29 cellular contexts compared by ENCODE assay signal in genomic region chr16:88983157-88983556, GRCh38. TPM values are rescaled to one million over a fixed set of nuclear protein-coding genes. Genes with fewer than 3 reads are reported as not detected.
A peak's percentile ranks its signal among the peaks of the same experiment; 100 is the strongest.
DNase-seq lines count a peak whose midpoint lies in the region; ATAC-seq, FAIRE-seq and TF ChIP-seq lines count a peak whose summit lies in the region.
"Had no signal": no experiment of that assay in that cellular context is flagged by ENCODE, and none has a peak within 500 bp of the region (broad histone marks: within the 10 kb centered on the region; RNA-seq: fewer than 3 reads in every experiment).

No MANE protein-coding gene starts in this region.

- 10% methylated on average over 2 of the region's 11 CpGs for WGBS in HepG2 (ENCODE audit: low lambda C conversion rate)
- WGBS in right lobe of liver (ENCODE audit: insufficient coverage, low coverage, low lambda C conversion rate, missing lambda C conversion rate), result 50% methylated on average over 1 of the region's 11 CpGs

- no peak overlapping the region for H3K4me3 ChIP-seq in HepG2 (replicated peaks in 1 of 3; ENCODE audit: insufficient read depth in 1 of 3, low read depth in 2 of 3, low read length in 3 of 3)
- no peak overlapping the region for H3K4me3 ChIP-seq in right lobe of liver
- H3K4me3 ChIP-seq in SU-DHL-6 (ENCODE audit: insufficient read depth, low read length, poor library complexity, severe bottlenecking), result peak overlapping the region; percentile 3
- H3K4me3 ChIP-seq: colonic mucosa, esophagus muscularis mucosa, gastrocnemius medialis, HAP-1, transverse colon had no signal

- H3K4me2 ChIP-seq in HepG2 (ENCODE audit: low read depth, low read length) (no peak overlapping the region), SU-DHL-6 (ENCODE audit: low read depth, low read length, poor library complexity, severe bottlenecking) (peak overlapping the region; percentile 55)

- no peaks in the 10 kb centered on the region for H3K9me3 Mint-ChIP-seq in osteocyte (ENCODE audit: unreplicated experiment)
- H3K9me3 Mint-ChIP-seq: activated naive CD4-positive, alpha-beta T cell treated with anti-CD3 and anti-CD28 coated beads, Interleukin-2, amount 10 ng/mL, durations not matched to agents 7 days and 5 days; activated T-helper 1 cell treated with anti-CD3 and anti-CD28 coated beads, Interleukin-12 subunit alpha, Interleukin-12 subunit beta, Interleukin-2, Interleukin-4 antibody, amounts not matched to agents 30 ng/mL and 10 ng/mL and 1 ng/mL, durations not matched to agents 14 hours and 24 hours and 36 hours; nephron had no signal

- H3K9me3 ChIP-seq in HepG2 (ENCODE audit: low read length) (no peaks in the 10 kb centered on the region), right lobe of liver (no peaks in the 10 kb centered on the region), SU-DHL-6 (ENCODE audit: insufficient read depth, low read length) (no peaks in the 10 kb centered on the region)
- H3K9me3 ChIP-seq: colonic mucosa, esophagus muscularis mucosa, gastrocnemius medialis, HAP-1, transverse colon had no signal

- intact Hi-C loops in HepG2 (cut with micrococcal nuclease; ENCODE audit: unreplicated experiment), result no loop called here
- intact Hi-C loops in right lobe of liver (cut with DNase I), result no loop called here
- intact Hi-C loops in posterior vena cava (cut with DNase I), result no loop called here

- H3K4me1 ChIP-seq in HepG2 (ENCODE audit: insufficient read depth, low read length) (no peaks in the 10 kb centered on the region), right lobe of liver (no peaks in the 10 kb centered on the region)
- H3K4me1 ChIP-seq: colonic mucosa, gastrocnemius medialis, HAP-1 had no signal

- H3K27ac ChIP-seq in HepG2 (ENCODE audit: extremely low read length, insufficient read depth, low read length) (no peak overlapping the region), right lobe of liver (no peak overlapping the region), SU-DHL-6 (ENCODE audit: low read depth, low read length) (peak overlapping the region; percentile 96)
- H3K27ac ChIP-seq: colonic mucosa, esophagus muscularis mucosa, gastrocnemius medialis, transverse colon had no signal

- TF ChIP-seq RAD21 in HepG2 (CRISPR knock-in tag; IDR thresholded peaks at IDR 0.05), result no peak

- no peak for TF ChIP-seq POLR2A in HepG2 (IDR thresholded peaks at IDR 0.05; ENCODE audit: insufficient read depth in 1 of 2, low read depth in 2 of 2, low read length in 2 of 2)
- TF ChIP-seq POLR2A in right lobe of liver (IDR thresholded peaks at IDR 0.05), result no peak

- no peak overlapping the region for H2AFZ ChIP-seq in HepG2 (ENCODE audit: low read length)
- no peak overlapping the region for H2AFZ ChIP-seq in SU-DHL-6 (ENCODE audit: low read depth, low read length, severe bottlenecking)

- H3K79me2 ChIP-seq in HepG2 (ENCODE audit: insufficient read depth, low read length) (no peaks in the 10 kb centered on the region), SU-DHL-6 (ENCODE audit: insufficient read depth, low read length) (no peaks in the 10 kb centered on the region)

- H3K27me3 Mint-ChIP-seq in osteocyte (ENCODE audit: unreplicated experiment), result peaks cover 5% of the 10 kb centered on the region

- peaks cover 54% of the 10 kb centered on the region for H3F3A ChIP-seq in SU-DHL-6 (ENCODE audit: insufficient read depth)

- POLR2A ChIA-PET in HepG2 (lab: Yijun Ruan, JAX), result no interaction called here

- H3K27me3 ChIP-seq in HepG2 (ENCODE audit: control insufficient read depth in 1 of 2, insufficient read depth in 2 of 2, low read length in 2 of 2) (peaks cover 31 to 76% of the 10 kb centered on the region in 2 experiments), right lobe of liver (no peaks in the 10 kb centered on the region), SU-DHL-6 (ENCODE audit: low read length) (no peaks in the 10 kb centered on the region)
- H3K27me3 ChIP-seq: colonic mucosa had no signal

- CTCF ChIA-PET in HepG2 (lab: Yijun Ruan, JAX; ENCODE audit: low intra/inter-chr PET ratio, low total read pairs), result no interaction called here

- H3K4me1 Mint-ChIP-seq in osteocyte (ENCODE audit: unreplicated experiment), result no peaks in the 10 kb centered on the region
- H3K4me1 Mint-ChIP-seq: activated naive CD4-positive, alpha-beta T cell treated with anti-CD3 and anti-CD28 coated beads, Interleukin-2, amount 10 ng/mL, durations not matched to agents 7 days and 5 days; nephron had no signal

- no peak for DNase-seq in HepG2 (ENCODE audit: low spot score)
- DNase-seq in right lobe of liver, result no peak
- DNase-seq in osteocyte (ENCODE audit: extremely low spot score, unreplicated experiment), result no peak
- no peak for DNase-seq in posterior vena cava (ENCODE audit: low spot score)
- DNase-seq: activated naive CD4-positive, alpha-beta T cell treated with anti-CD3 and anti-CD28 coated beads, Interleukin-2, amount 10 ng/mL, durations not matched to agents 7 days and 5 days; amniotic stem cell; colonic mucosa; DMS79; gastrocnemius medialis; hypothalamus; midbrain; NCI-H1092 treated with DMSO at 0.1 percent for 48 hours; NCI-H2081; NCI-H345; NCI-H748 treated with DMSO at 0.1 percent for 48 hours; OCI-M1; T-helper 9 cell; transverse colon had no signal

- no peak for TF ChIP-seq CTCF in HepG2 (CRISPR knock-in tag; IDR thresholded peaks at IDR 0.05)
- TF ChIP-seq CTCF in right lobe of liver (IDR thresholded peaks at IDR 0.05), result no peak
- TF ChIP-seq CTCF in SU-DHL-6 (IDR thresholded peaks at IDR 0.05; ENCODE audit: insufficient read depth, low read length, poor library complexity, severe bottlenecking), result no peak
- no peak for TF ChIP-seq CTCF in osteocyte (IDR thresholded peaks at IDR 0.05)

- H3K36me3 Mint-ChIP-seq in osteocyte (ENCODE audit: unreplicated experiment), result no peaks in the 10 kb centered on the region
- H3K36me3 Mint-ChIP-seq: activated naive CD4-positive, alpha-beta T cell treated with anti-CD3 and anti-CD28 coated beads, Interleukin-2, amount 10 ng/mL, durations not matched to agents 7 days and 5 days had no signal

- no peak for FAIRE-seq in HepG2 (lab: Jason Lieb, UNC)
- FAIRE-seq: bronchial epithelial cell had no signal

- H3K9ac ChIP-seq in HepG2 (ENCODE audit: insufficient read depth, low read depth, low read length), result no peak overlapping the region
- H3K9ac ChIP-seq in SU-DHL-6 (ENCODE audit: low read length), result peak overlapping the region; percentile 69

- no peak overlapping the region for H3K27ac Mint-ChIP-seq in osteocyte (ENCODE audit: unreplicated experiment)
- H3K27ac Mint-ChIP-seq: activated naive CD4-positive, alpha-beta T cell treated with anti-CD3 and anti-CD28 coated beads, Interleukin-2, amount 10 ng/mL, durations not matched to agents 7 days and 5 days; activated T-helper 1 cell treated with anti-CD3 and anti-CD28 coated beads, Interleukin-12 subunit alpha, Interleukin-12 subunit beta, Interleukin-2, Interleukin-4 antibody, amounts not matched to agents 30 ng/mL and 10 ng/mL and 1 ng/mL, durations not matched to agents 14 hours and 24 hours and 36 hours; nephron had no signal

- H4K20me1 ChIP-seq in HepG2 (ENCODE audit: insufficient read depth, low read length) (no peaks in the 10 kb centered on the region), SU-DHL-6 (ENCODE audit: low read depth, low read length) (no peaks in the 10 kb centered on the region)

- ATAC-seq in HepG2 (no peak), right lobe of liver (no peak), GM21447 (IDR thresholded peaks at IDR 0.05; ENCODE audit: unreplicated experiment) (peak; percentile 9), HG03342 (IDR thresholded peaks at IDR 0.05; ENCODE audit: unreplicated experiment) (no peak), GM19351 (IDR thresholded peaks at IDR 0.05; ENCODE audit: unreplicated experiment) (no peak)
- ATAC-seq: gastrocnemius medialis, sciatic nerve had no signal

- no peak for TF ChIP-seq EP300 in HepG2 (IDR thresholded peaks at IDR 0.05; ENCODE audit: low read depth in 2 of 2, low read length in 2 of 2)
- TF ChIP-seq EP300 in HepG2 (CRISPR knock-in tag; IDR thresholded peaks at IDR 0.05; ENCODE audit: borderline replicate concordance), result no peak

- no TSS peak for BruUV-seq in HepG2 (replicated peaks; lab: Mats Ljungman, UMichigan)

- H3K9me2 ChIP-seq in SU-DHL-6 (replicated peaks; ENCODE audit: insufficient read depth, low read length), result no peaks in the 10 kb centered on the region

- H3K36me3 ChIP-seq in HepG2 (replicated peaks in 1 of 2; ENCODE audit: control insufficient read depth in 1 of 2, insufficient read depth in 2 of 2, low read length in 2 of 2), result no peaks in the 10 kb centered on the region
- no peaks in the 10 kb centered on the region for H3K36me3 ChIP-seq in right lobe of liver
- no peaks in the 10 kb centered on the region for H3K36me3 ChIP-seq in SU-DHL-6 (ENCODE audit: low read length)
- H3K36me3 ChIP-seq: colonic mucosa, esophagus muscularis mucosa, gastrocnemius medialis, HAP-1, transverse colon had no signal

- no peak overlapping the region for H3K4me3 Mint-ChIP-seq in osteocyte (ENCODE audit: unreplicated experiment)
- H3K4me3 Mint-ChIP-seq: activated naive CD4-positive, alpha-beta T cell treated with anti-CD3 and anti-CD28 coated beads, Interleukin-2, amount 10 ng/mL, durations not matched to agents 7 days and 5 days; activated T-helper 1 cell treated with anti-CD3 and anti-CD28 coated beads, Interleukin-12 subunit alpha, Interleukin-12 subunit beta, Interleukin-2, Interleukin-4 antibody, amounts not matched to agents 30 ng/mL and 10 ng/mL and 1 ng/mL, durations not matched to agents 14 hours and 24 hours and 36 hours; nephron had no signal

- in situ Hi-C loops in HepG2 (cut with HindIII; ENCODE audit: extremely low pct_ligation_motif_present, low pct_unique_long_range_greater_than_20kb), result no loop called here

RNA-seq across cellular contexts. Expression of gene CBFA2T3, which starts 6.2 kb away (rescaled TPM):
- total RNA-seq in HepG2 (2016; rRNA removed; fragmentation: Illumina TruSeq; extraction: Trizol) (not detected in 2 replicates), right lobe of liver (1 to 10 TPM; 2.5 to 9.8 (median 4.2) TPM), osteocyte (not detected in 2 replicates), posterior vena cava (1 to 10 TPM; 4.7 to 5.1 TPM)
- not detected in 2 replicates for total RNA-seq in HepG2 (2016; cell fraction: cytosol; rRNA removed; fragmentation: Illumina TruSeq; extraction: Trizol; ENCODE audit: low read depth)
- total RNA-seq in HepG2 (2016; cell fraction: insoluble cytoplasmic fraction; rRNA removed; fragmentation: Illumina TruSeq; extraction: Trizol), result not detected in 2 replicates
- total RNA-seq in HepG2 (2016; cell fraction: membrane; rRNA removed; fragmentation: Illumina TruSeq; extraction: Trizol), result not detected in 2 replicates
- not detected in 2 replicates for total RNA-seq in HepG2 (2016; cell fraction: nucleus; rRNA removed; fragmentation: Illumina TruSeq; extraction: Trizol)
- 0.05 and 0.09 TPM in 2 replicates for polyA plus RNA-seq in HepG2 (2011; rRNA removed)
- polyA plus RNA-seq in HepG2 (2011; cell fraction: cytosol; rRNA removed), result 0.04 TPM in 1 of 2 replicates, not detected in the other
- polyA plus RNA-seq in HepG2 (2011; cell fraction: nucleus; rRNA removed), result not detected in 2 replicates
- 0.07 TPM in 1 of 2 replicates, not detected in the other for polyA plus RNA-seq in HepG2 (2012)
- polyA plus RNA-seq in HepG2 (2016; cell fraction: cytosol; fragmentation: Illumina TruSeq; extraction: Trizol; ENCODE audit: low read depth), result not detected in 2 replicates
- not detected in 2 replicates for polyA plus RNA-seq in HepG2 (2016; cell fraction: insoluble cytoplasmic fraction; fragmentation: Illumina TruSeq; extraction: Trizol; ENCODE audit: low read depth)
- polyA plus RNA-seq in HepG2 (2016; cell fraction: membrane; fragmentation: Illumina TruSeq; extraction: Trizol; ENCODE audit: low read depth), result not detected in 2 replicates
- 0.11 TPM in 1 of 2 replicates, not detected in the other for polyA plus RNA-seq in HepG2 (2016; cell fraction: nucleus; fragmentation: Illumina TruSeq; extraction: Trizol; ENCODE audit: insufficient read depth, low read depth)
- 0.19 and 0.60 TPM in 2 replicates for polyA minus RNA-seq in HepG2 (2011; rRNA and poly(A)+ RNA removed; ENCODE audit: low replicate concordance)
- not detected in 2 replicates for polyA minus RNA-seq in HepG2 (2011; cell fraction: cytosol; rRNA and poly(A)+ RNA removed)
- polyA minus RNA-seq in HepG2 (2011; cell fraction: nucleus; rRNA and poly(A)+ RNA removed), result not detected in 2 replicates
- total RNA-seq: A172; activated T-helper 1 cell treated with anti-CD3 and anti-CD28 coated beads, Interleukin-12 subunit alpha, Interleukin-12 subunit beta, Interleukin-2, Interleukin-4 antibody, amounts not matched to agents 30 ng/mL and 10 ng/mL and 1 ng/mL, durations not matched to agents 14 hours and 24 hours and 36 hours had no signal
